Comparison of ENCODE assay signal across 24 cellular contexts in the genomic region with DNA sequence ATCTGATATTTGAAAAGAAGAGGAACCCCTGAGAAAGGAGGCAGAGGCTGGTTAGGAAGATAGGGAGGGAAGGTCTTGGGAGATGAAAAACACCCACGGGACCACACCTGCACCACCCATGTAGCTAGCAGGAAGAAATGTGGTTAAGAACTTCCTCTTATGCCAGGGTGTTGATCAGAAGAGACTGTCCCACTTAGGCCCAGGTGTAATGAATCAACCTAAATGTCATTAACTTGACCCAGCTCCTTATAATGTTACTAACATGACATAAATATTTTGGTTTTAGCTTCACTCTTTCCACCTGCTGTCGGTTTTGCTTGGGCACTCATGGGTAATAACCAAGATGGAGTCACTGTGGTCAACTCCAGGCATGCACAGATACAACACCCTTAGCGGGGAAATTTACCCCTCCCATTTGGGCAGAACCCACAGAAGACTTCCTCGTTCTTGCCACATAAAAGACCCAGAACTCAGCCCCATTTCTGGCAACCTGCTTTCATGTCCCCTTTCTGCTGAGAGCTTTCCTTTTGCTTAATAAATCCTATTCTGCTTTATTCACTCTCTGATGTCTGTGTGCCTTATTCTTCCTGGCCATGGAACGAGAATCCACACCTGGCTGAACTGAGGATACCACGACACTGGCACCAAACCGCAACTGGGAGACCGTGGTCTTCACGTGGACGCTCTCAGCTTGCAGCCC. TPM values are rescaled to one million over a fixed set of nuclear protein-coding genes. Genes with fewer than 3 reads are reported as not detected.
A peak's percentile ranks its signal among the peaks of the same experiment; 100 is the strongest.
DNase-seq lines count a peak whose midpoint lies in the region; ATAC-seq and TF ChIP-seq lines count a peak whose summit lies in the region.
"Had no signal": no experiment of that assay in that cellular context is flagged by ENCODE, and none has a peak within 500 bp of the region (broad histone marks: within the 10 kb centered on the region; RNA-seq: fewer than 3 reads in every experiment).

No MANE protein-coding gene starts in this region.

- intact Hi-C loops in mucosa of descending colon (cut with DNase I, micrococcal nuclease): loop anchor here in 1 of 2 donors (10.0 kb wide), 1 partner anchor 60 kb away; no protein-coding TSS in a partner anchor

- H3K27ac Mint-ChIP-seq in activated CD4-positive, alpha-beta T cell treated with anti-CD3 and anti-CD28 coated beads, Interleukin-2, amount 10 ng/mL, durations not matched to agents 7 days and 5 days: peak overlapping the region; percentile 77
- peak overlapping the region; percentile 85 for H3K27ac Mint-ChIP-seq in activated CD8-positive, alpha-beta T cell treated with anti-CD3 and anti-CD28 coated beads, Interleukin-2, amount 10 ng/mL, durations not matched to agents 7 days and 5 days
- peak overlapping the region; percentile 63 for H3K27ac Mint-ChIP-seq in progenitor cell of endocrine pancreas
- H3K27ac Mint-ChIP-seq: activated T-helper 1 cell treated with anti-CD3 and anti-CD28 coated beads, Interleukin-12 subunit alpha, Interleukin-12 subunit beta, Interleukin-2, Interleukin-4 antibody, amounts not matched to agents 30 ng/mL and 10 ng/mL and 1 ng/mL, durations not matched to agents 14 hours and 24 hours and 36 hours; dendritic cell treated with granulocyte-macrophage colony-stimulating factor and Interleukin-4, amounts not matched to agents 40 ng/mL and 50 ng/mL, for 4 days; nephron had no signal

- no peaks in the 10 kb centered on the region for H3K4me1 ChIP-seq in mucosa of descending colon (ENCODE audit: low read depth)
- H3K4me1 ChIP-seq: uterus had no signal

- no peaks in the 10 kb centered on the region for H3K27me3 Mint-ChIP-seq in activated CD4-positive, alpha-beta T cell treated with anti-CD3 and anti-CD28 coated beads, Interleukin-2, amount 10 ng/mL, durations not matched to agents 7 days and 5 days
- H3K27me3 Mint-ChIP-seq in activated CD8-positive, alpha-beta T cell treated with anti-CD3 and anti-CD28 coated beads, Interleukin-2, amount 10 ng/mL, durations not matched to agents 7 days and 5 days (ENCODE audit: low read depth): no peaks in the 10 kb centered on the region
- no peaks in the 10 kb centered on the region for H3K27me3 Mint-ChIP-seq in progenitor cell of endocrine pancreas

- H3K4me1 Mint-ChIP-seq in activated CD4-positive, alpha-beta T cell treated with anti-CD3 and anti-CD28 coated beads, Interleukin-2, amount 10 ng/mL, durations not matched to agents 7 days and 5 days: peaks cover 17% of the 10 kb centered on the region
- peaks cover 23% of the 10 kb centered on the region for H3K4me1 Mint-ChIP-seq in activated CD8-positive, alpha-beta T cell treated with anti-CD3 and anti-CD28 coated beads, Interleukin-2, amount 10 ng/mL, durations not matched to agents 7 days and 5 days (ENCODE audit: low read depth)
- H3K4me1 Mint-ChIP-seq in progenitor cell of endocrine pancreas (ENCODE audit: low read depth): no peaks in the 10 kb centered on the region
- H3K4me1 Mint-ChIP-seq: nephron had no signal

- peak; percentile 36 for ATAC-seq in activated CD8-positive, alpha-beta T cell treated with anti-CD3 and anti-CD28 coated beads, Interleukin-2, amount 10 ng/mL, durations not matched to agents 7 days and 5 days
- ATAC-seq in mucosa of descending colon: no peak
- ATAC-seq: Right ventricle myocardium inferior had no signal

- H3K36me3 ChIP-seq in mucosa of descending colon (ENCODE audit: low read depth): no peaks in the 10 kb centered on the region
- H3K36me3 ChIP-seq: brain microvascular endothelial cell, uterus had no signal

- peaks cover 21% of the 10 kb centered on the region for H3K36me3 Mint-ChIP-seq in activated CD4-positive, alpha-beta T cell treated with anti-CD3 and anti-CD28 coated beads, Interleukin-2, amount 10 ng/mL, durations not matched to agents 7 days and 5 days (ENCODE audit: low read depth)
- peaks cover 35% of the 10 kb centered on the region for H3K36me3 Mint-ChIP-seq in activated CD8-positive, alpha-beta T cell treated with anti-CD3 and anti-CD28 coated beads, Interleukin-2, amount 10 ng/mL, durations not matched to agents 7 days and 5 days (ENCODE audit: low read depth)
- H3K36me3 Mint-ChIP-seq in progenitor cell of endocrine pancreas (ENCODE audit: insufficient read depth): peaks cover 16% of the 10 kb centered on the region

- H3K4me3 ChIP-seq in mucosa of descending colon: no peak overlapping the region
- H3K4me3 ChIP-seq: hepatocyte, uterus had no signal

- DNase-seq in activated CD4-positive, alpha-beta T cell treated with anti-CD3 and anti-CD28 coated beads, Interleukin-2, amount 10 ng/mL, durations not matched to agents 7 days and 5 days: peak; percentile 37
- DNase-seq in activated CD4-positive, alpha-beta T cell treated with anti-CD3 and anti-CD28 coated beads for 4 hours: no peak
- DNase-seq in MV-4-11 (lab: John Stamatoyannopoulos, UW): peak; percentile 50
- DNase-seq in activated CD8-positive, alpha-beta T cell treated with anti-CD3 and anti-CD28 coated beads, Interleukin-2, amount 10 ng/mL, durations not matched to agents 7 days and 5 days: peak; percentile 59
- DNase-seq in progenitor cell of endocrine pancreas (ENCODE audit: low spot score, unreplicated experiment): no peak
- DNase-seq in SHP77 treated with DMSO at 0.1 percent for 48 hours (lab: John Stamatoyannopoulos, UW): no peak
- no peak for DNase-seq in dedifferentiated amniotic fluid mesenchymal stem cell (ENCODE audit: extremely low spot score)
- no peak for DNase-seq in mucosa of descending colon
- DNase-seq: activated CD4-positive, CD25-positive, alpha-beta regulatory T cell; brain microvascular endothelial cell; DMS 273 treated with DMSO at 0.1 percent for 48 hours; GDM1; islet precursor cell; NCI-H2081; NCI-H446 treated with DMSO at 0.1 percent for 48 hours; posterior cingulate gyrus; small intestine; stimulated activated CD4-positive, alpha-beta T cell treated with anti-CD3 and anti-CD28 coated beads, Interleukin-4, amount 100 ng/mL, for 1 hour; uterus had no signal

- CTCF ChIA-PET in activated CD4-positive, alpha-beta T cell treated with anti-CD3 and anti-CD28 coated beads, Interleukin-2, amount 10 ng/mL, durations not matched to agents 7 days and 5 days (lab: Charles Lee): no interaction called here
- CTCF ChIA-PET in activated CD8-positive, alpha-beta T cell treated with anti-CD3 and anti-CD28 coated beads, Interleukin-2, amount 10 ng/mL, durations not matched to agents 7 days and 5 days (lab: Charles Lee): no interaction called here

- POLR2A ChIA-PET in activated CD4-positive, alpha-beta T cell treated with anti-CD3 and anti-CD28 coated beads, Interleukin-2, amount 10 ng/mL, durations not matched to agents 7 days and 5 days (lab: Charles Lee): interaction anchor here (0.6 kb wide), 1 partner anchor 227 kb away, joined by 4 read pairs; no protein-coding TSS in a partner anchor
- POLR2A ChIA-PET in activated CD8-positive, alpha-beta T cell treated with anti-CD3 and anti-CD28 coated beads, Interleukin-2, amount 10 ng/mL, durations not matched to agents 7 days and 5 days (lab: Charles Lee): interaction anchor here (0.8 to 1.2 kb wide), 2 partner anchors 41 to 260 kb away, joined by 3 to 4 read pairs; partner anchors contain the start of gene ZNF718

- H3K9me3 Mint-ChIP-seq in activated CD4-positive, alpha-beta T cell treated with anti-CD3 and anti-CD28 coated beads, Interleukin-2, amount 10 ng/mL, durations not matched to agents 7 days and 5 days: peaks cover 45% of the 10 kb centered on the region
- peaks cover 56% of the 10 kb centered on the region for H3K9me3 Mint-ChIP-seq in activated CD8-positive, alpha-beta T cell treated with anti-CD3 and anti-CD28 coated beads, Interleukin-2, amount 10 ng/mL, durations not matched to agents 7 days and 5 days (ENCODE audit: insufficient read depth)
- H3K9me3 Mint-ChIP-seq in progenitor cell of endocrine pancreas (ENCODE audit: low read depth): peaks cover 40% of the 10 kb centered on the region

- peaks cover 100% of the 10 kb centered on the region for H3K9me3 ChIP-seq in mucosa of descending colon

- no peak for TF ChIP-seq CTCF in progenitor cell of endocrine pancreas (IDR thresholded peaks at IDR 0.05; ENCODE audit: unreplicated experiment)
- TF ChIP-seq CTCF in mucosa of descending colon (IDR thresholded peaks at IDR 0.05): no peak

- no peak overlapping the region for H3K4me3 Mint-ChIP-seq in activated CD4-positive, alpha-beta T cell treated with anti-CD3 and anti-CD28 coated beads, Interleukin-2, amount 10 ng/mL, durations not matched to agents 7 days and 5 days
- peak overlapping the region; percentile 45 for H3K4me3 Mint-ChIP-seq in activated CD8-positive, alpha-beta T cell treated with anti-CD3 and anti-CD28 coated beads, Interleukin-2, amount 10 ng/mL, durations not matched to agents 7 days and 5 days
- no peak overlapping the region for H3K4me3 Mint-ChIP-seq in progenitor cell of endocrine pancreas (ENCODE audit: low read depth)
- H3K4me3 Mint-ChIP-seq: activated T-helper 1 cell treated with anti-CD3 and anti-CD28 coated beads, Interleukin-12 subunit alpha, Interleukin-12 subunit beta, Interleukin-2, Interleukin-4 antibody, amounts not matched to agents 30 ng/mL and 10 ng/mL and 1 ng/mL, durations not matched to agents 14 hours and 24 hours and 36 hours; dendritic cell treated with granulocyte-macrophage colony-stimulating factor and Interleukin-4, amounts not matched to agents 40 ng/mL and 50 ng/mL, for 4 days; nephron had no signal

RNA-seq across cellular contexts. Expression of gene ZNF141, which starts 46.8 kb away (rescaled TPM):
- 10 to 100 TPM; 25.9 to 30.8 TPM for total RNA-seq in activated CD4-positive, alpha-beta T cell treated with anti-CD3 and anti-CD28 coated beads, Interleukin-2, amount 10 ng/mL, durations not matched to agents 7 days and 5 days
- total RNA-seq in activated CD8-positive, alpha-beta T cell treated with anti-CD3 and anti-CD28 coated beads, Interleukin-2, amount 10 ng/mL, durations not matched to agents 7 days and 5 days: 10 to 100 TPM; 30.1 to 31.5 TPM
- total RNA-seq in progenitor cell of endocrine pancreas: 30.9 and 32.5 TPM in 2 replicates
- total RNA-seq in mucosa of descending colon: 10 to 100 TPM; 21.1 to 27.6 (median 23.9) TPM

Comparison
In these comparisons a context has a peak if more than half of its experiments do, and no peak if none do; other contexts are left out.
1. DNase-seq: peak in activated CD4-positive, alpha-beta T cell treated with anti-CD3 and anti-CD28 coated beads, Interleukin-2, amount 10 ng/mL, durations not matched to agents 7 days and 5 days (single experiment), MV-4-11 (single experiment) and activated CD8-positive, alpha-beta T cell treated with anti-CD3 and anti-CD28 coated beads, Interleukin-2, amount 10 ng/mL, durations not matched to agents 7 days and 5 days (single experiment); none in activated CD4-positive, alpha-beta T cell treated with anti-CD3 and anti-CD28 coated beads for 4 hours (0 of 2), progenitor cell of endocrine pancreas (single experiment), SHP77 treated with DMSO at 0.1 percent for 48 hours (single experiment), dedifferentiated amniotic fluid mesenchymal stem cell (single experiment) and mucosa of descending colon (0 of 3).
2. Peak in every context shown above with its lines, with median percentiles within 50 percentile points of each other: H3K27ac Mint-ChIP-seq.